Comparison of ENCODE assay signal across 30 cellular contexts in the genomic region with DNA sequence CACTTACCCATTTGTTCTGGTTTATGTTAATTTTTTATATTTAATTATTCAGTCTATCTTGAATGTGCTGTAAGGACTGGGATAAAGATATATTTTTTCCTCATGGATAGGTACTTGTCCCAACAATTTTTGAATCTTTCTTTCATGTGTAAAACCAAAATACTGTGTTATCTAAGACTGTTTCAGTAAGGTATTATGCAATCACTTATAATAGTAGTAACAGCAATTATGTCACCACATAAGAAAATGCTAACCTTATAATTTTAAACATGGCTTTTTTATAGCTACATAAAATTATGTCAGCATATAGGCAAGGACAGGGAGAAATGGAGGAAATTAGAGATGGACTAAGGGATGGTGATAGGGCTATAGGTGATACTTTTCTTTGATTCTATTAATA.
"Had no signal": no experiment of that assay in that cellular context is flagged by ENCODE, and none has a peak within 500 bp of the region (broad histone marks: within the 10 kb centered on the region; RNA-seq: fewer than 3 reads in every experiment).

No MANE protein-coding gene starts in this region.

- H3K9me3 Mint-ChIP-seq: activated naive CD4-positive, alpha-beta T cell treated with anti-CD3 and anti-CD28 coated beads, Interleukin-2, amount 50 U/mL, for 72 hours; activated T-helper 1 cell treated with anti-CD3 and anti-CD28 coated beads, Interleukin-12 subunit alpha, Interleukin-12 subunit beta, Interleukin-2, Interleukin-4 antibody, amounts not matched to agents 30 ng/mL and 10 ng/mL and 1 ng/mL, durations not matched to agents 14 hours and 24 hours and 36 hours; effector memory CD8-positive, alpha-beta T cell; stimulated activated memory B cell treated with anti-CD40 and anti-IgM and Interleukin-4, amounts not matched to agents 10 μg/mL and 1 μg/mL and 100 μg/mL, for 72 hours; stimulated activated naive CD8-positive, alpha-beta T cell treated with anti-CD3 and anti-CD28 coated beads, Interleukin-15, amount 100 ng/mL, for 72 hours; T-helper 1 cell treated with Interleukin-12 subunit alpha and Interleukin-12 subunit beta and Interleukin-4 antibody, amounts not matched to agents 30 μg/mL and 1 μg/mL, for 36 hours had no signal

- H3K9ac ChIP-seq: parathyroid adenoma had no signal

- H3K4me1 ChIP-seq: foreskin keratinocyte had no signal

- H2AFZ ChIP-seq: parathyroid adenoma had no signal

- H3K9me3 ChIP-seq: heart right ventricle, left lung, psoas muscle, thyroid gland, upper lobe of right lung had no signal

- H3K27me3 ChIP-seq: brain microvascular endothelial cell, foreskin keratinocyte, heart right ventricle, left lung, thyroid gland, upper lobe of right lung had no signal

- H3K36me3 Mint-ChIP-seq: activated naive CD4-positive, alpha-beta T cell treated with anti-CD3 and anti-CD28 coated beads, Interleukin-2, amount 50 U/mL, for 72 hours; stimulated activated memory B cell treated with anti-CD40 and anti-IgM and Interleukin-4, amounts not matched to agents 10 μg/mL and 1 μg/mL and 100 μg/mL, for 72 hours had no signal

- H3K4me3 Mint-ChIP-seq: activated T-helper 1 cell treated with anti-CD3 and anti-CD28 coated beads, Interleukin-12 subunit alpha, Interleukin-12 subunit beta, Interleukin-2, Interleukin-4 antibody, amounts not matched to agents 30 ng/mL and 10 ng/mL and 1 ng/mL, durations not matched to agents 14 hours and 24 hours and 36 hours; effector memory CD8-positive, alpha-beta T cell; stimulated activated memory B cell treated with anti-CD40 and anti-IgM and Interleukin-4, amounts not matched to agents 10 μg/mL and 1 μg/mL and 100 μg/mL, for 72 hours; stimulated activated naive CD8-positive, alpha-beta T cell treated with anti-CD3 and anti-CD28 coated beads, Interleukin-15, amount 100 ng/mL, for 72 hours; T-helper 1 cell treated with Interleukin-12 subunit alpha and Interleukin-12 subunit beta and Interleukin-4 antibody, amounts not matched to agents 30 μg/mL and 1 μg/mL, for 36 hours had no signal

- H3K27ac ChIP-seq: brain microvascular endothelial cell, foreskin keratinocyte, parathyroid adenoma, psoas muscle, upper lobe of right lung had no signal

- DNase-seq: activated CD4-positive, alpha-beta T cell treated with anti-CD3 and anti-CD28 coated beads for 48 hours; activated CD4-positive, alpha-beta T cell treated with anti-CD3 and anti-CD28 coated beads, Interleukin-2, amount 50 U/mL, for 48 hours; activated CD8-positive, alpha-beta memory T cell treated with anti-CD3 and anti-CD28 coated beads for 24 hours; activated gamma-delta T cell treated with Interleukin-2 at 50 U/mL for 16 hours; anterior cingulate cortex; brain microvascular endothelial cell; effector memory CD8-positive, alpha-beta T cell; foreskin keratinocyte; heart right ventricle; left lung; mesendoderm; occipital lobe; psoas muscle; stimulated activated CD4-positive, alpha-beta T cell treated with anti-CD3 and anti-CD28 coated beads, Interleukin-1b, Interleukin-23, amount 100 ng/mL, for 48 hours; stimulated activated CD4-positive, alpha-beta T cell treated with anti-CD3 and anti-CD28 coated beads, Interleukin-4, amount 100 ng/mL, for 4 hours; stimulated activated CD8-positive, alpha-beta memory T cell treated with anti-CD3 and anti-CD28 coated beads, Interleukin-4, amount 100 ng/mL, for 48 hours; stimulated activated naive CD8-positive, alpha-beta T cell treated with anti-CD3 and anti-CD28 coated beads, Interleukin-15, amount 100 ng/mL, for 72 hours; substantia nigra; SW 1271; T-helper 9 cell; thyroid gland; upper lobe of right lung had no signal

- H3K4me2 ChIP-seq: smooth muscle cell had no signal

- H3K4me3 ChIP-seq: coronary artery, heart right ventricle, left lung, lung, psoas muscle, smooth muscle cell, thyroid gland, upper lobe of right lung had no signal

- H3K27ac Mint-ChIP-seq: activated naive CD4-positive, alpha-beta T cell treated with anti-CD3 and anti-CD28 coated beads, Interleukin-2, amount 50 U/mL, for 72 hours; activated T-helper 1 cell treated with anti-CD3 and anti-CD28 coated beads, Interleukin-12 subunit alpha, Interleukin-12 subunit beta, Interleukin-2, Interleukin-4 antibody, amounts not matched to agents 30 ng/mL and 10 ng/mL and 1 ng/mL, durations not matched to agents 14 hours and 24 hours and 36 hours; effector memory CD8-positive, alpha-beta T cell; stimulated activated memory B cell treated with anti-CD40 and anti-IgM and Interleukin-4, amounts not matched to agents 10 μg/mL and 1 μg/mL and 100 μg/mL, for 72 hours; stimulated activated naive CD8-positive, alpha-beta T cell treated with anti-CD3 and anti-CD28 coated beads, Interleukin-15, amount 100 ng/mL, for 72 hours; T-helper 1 cell treated with Interleukin-12 subunit alpha and Interleukin-12 subunit beta and Interleukin-4 antibody, amounts not matched to agents 30 μg/mL and 1 μg/mL, for 36 hours had no signal

- H3K36me3 ChIP-seq: brain microvascular endothelial cell, heart right ventricle, left lung, thyroid gland, upper lobe of right lung had no signal
